2 cellular contexts compared by ENCODE assay signal in the genomic region with DNA sequence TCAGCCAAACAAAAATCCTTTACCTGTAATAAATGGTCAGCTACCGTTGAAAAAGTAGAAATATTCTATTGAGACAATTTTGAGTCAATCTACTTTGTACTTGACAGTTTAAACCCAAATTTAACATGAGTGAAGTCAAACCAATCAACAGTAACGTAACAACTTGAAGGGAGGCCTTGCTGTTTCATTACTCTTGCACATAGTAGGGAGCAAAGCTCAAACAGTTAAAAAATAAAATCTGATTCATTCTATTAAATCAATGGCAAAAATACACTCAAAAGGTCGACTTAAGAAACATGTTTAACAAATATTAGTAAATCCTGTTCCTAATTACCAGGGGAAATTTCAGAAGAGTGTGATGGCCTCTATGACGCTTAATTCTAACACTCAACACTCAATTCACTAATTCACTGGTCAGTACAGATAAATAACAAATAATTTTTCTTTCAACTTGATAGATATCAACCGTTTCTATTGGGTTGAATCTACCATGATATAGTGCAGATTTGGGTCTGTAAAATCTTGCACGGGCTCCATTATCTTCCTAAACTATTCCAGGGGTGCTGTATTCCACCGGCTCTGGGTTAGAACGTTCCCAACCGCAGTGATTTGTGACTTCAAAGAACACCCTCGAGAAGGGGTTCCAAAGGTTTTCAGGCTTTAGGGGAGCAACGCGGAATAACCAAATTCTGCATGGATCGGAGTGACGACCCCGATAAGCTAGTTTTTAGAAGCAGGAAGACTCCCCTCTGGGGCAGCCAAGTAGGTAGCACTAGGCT.
A peak's percentile ranks its signal among the peaks of the same experiment; 100 is the strongest.
TF ChIP-seq lines count a peak whose summit lies in the region.

No MANE protein-coding gene starts in this region.

TF ChIP-seq in HEK293, 187 proteins besides CTCF, POLR2A, EP300 and RAD21 (continued from another document and continues in another):
- TF ChIP-seq, protein P1, sequence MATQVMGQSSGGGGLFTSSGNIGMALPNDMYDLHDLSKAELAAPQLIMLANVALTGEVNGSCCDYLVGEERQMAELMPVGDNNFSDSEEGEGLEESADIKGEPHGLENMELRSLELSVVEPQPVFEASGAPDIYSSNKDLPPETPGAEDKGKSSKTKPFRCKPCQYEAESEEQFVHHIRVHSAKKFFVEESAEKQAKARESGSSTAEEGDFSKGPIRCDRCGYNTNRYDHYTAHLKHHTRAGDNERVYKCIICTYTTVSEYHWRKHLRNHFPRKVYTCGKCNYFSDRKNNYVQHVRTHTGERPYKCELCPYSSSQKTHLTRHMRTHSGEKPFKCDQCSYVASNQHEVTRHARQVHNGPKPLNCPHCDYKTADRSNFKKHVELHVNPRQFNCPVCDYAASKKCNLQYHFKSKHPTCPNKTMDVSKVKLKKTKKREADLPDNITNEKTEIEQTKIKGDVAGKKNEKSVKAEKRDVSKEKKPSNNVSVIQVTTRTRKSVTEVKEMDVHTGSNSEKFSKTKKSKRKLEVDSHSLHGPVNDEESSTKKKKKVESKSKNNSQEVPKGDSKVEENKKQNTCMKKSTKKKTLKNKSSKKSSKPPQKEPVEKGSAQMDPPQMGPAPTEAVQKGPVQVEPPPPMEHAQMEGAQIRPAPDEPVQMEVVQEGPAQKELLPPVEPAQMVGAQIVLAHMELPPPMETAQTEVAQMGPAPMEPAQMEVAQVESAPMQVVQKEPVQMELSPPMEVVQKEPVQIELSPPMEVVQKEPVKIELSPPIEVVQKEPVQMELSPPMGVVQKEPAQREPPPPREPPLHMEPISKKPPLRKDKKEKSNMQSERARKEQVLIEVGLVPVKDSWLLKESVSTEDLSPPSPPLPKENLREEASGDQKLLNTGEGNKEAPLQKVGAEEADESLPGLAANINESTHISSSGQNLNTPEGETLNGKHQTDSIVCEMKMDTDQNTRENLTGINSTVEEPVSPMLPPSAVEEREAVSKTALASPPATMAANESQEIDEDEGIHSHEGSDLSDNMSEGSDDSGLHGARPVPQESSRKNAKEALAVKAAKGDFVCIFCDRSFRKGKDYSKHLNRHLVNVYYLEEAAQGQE (tag by site-specific recombination; IDR thresholded peaks at IDR 0.05), result no peak; the same call in 1 of the 2 replicates
- TF ChIP-seq SP2 (tag by site-specific recombination; IDR thresholded peaks at IDR 0.05), result no peak
- peak; percentile 36; the same call in 1 of the 2 replicates for TF ChIP-seq ZNF561 (tag by site-specific recombination; IDR thresholded peaks at IDR 0.05; ENCODE audit: borderline replicate concordance)
- TF ChIP-seq ZIC2 (tag by site-specific recombination; IDR thresholded peaks at IDR 0.05), result no peak
- TF ChIP-seq ZNF768 (tag by site-specific recombination; IDR thresholded peaks at IDR 0.05), result no peak
- no peak for TF ChIP-seq ZNF571 (tag by site-specific recombination; IDR thresholded peaks at IDR 0.05)
- TF ChIP-seq, protein P2, sequence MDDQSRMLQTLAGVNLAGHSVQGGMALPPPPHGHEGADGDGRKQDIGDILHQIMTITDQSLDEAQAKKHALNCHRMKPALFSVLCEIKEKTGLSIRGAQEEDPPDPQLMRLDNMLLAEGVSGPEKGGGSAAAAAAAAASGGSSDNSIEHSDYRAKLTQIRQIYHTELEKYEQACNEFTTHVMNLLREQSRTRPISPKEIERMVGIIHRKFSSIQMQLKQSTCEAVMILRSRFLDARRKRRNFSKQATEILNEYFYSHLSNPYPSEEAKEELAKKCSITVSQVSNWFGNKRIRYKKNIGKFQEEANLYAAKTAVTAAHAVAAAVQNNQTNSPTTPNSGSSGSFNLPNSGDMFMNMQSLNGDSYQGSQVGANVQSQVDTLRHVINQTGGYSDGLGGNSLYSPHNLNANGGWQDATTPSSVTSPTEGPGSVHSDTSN (CRISPR knock-in tag; IDR thresholded peaks at IDR 0.05), result no peak
- TF ChIP-seq ZNF501 (tag by site-specific recombination; IDR thresholded peaks at IDR 0.05), result 0 out of 2 replicates have a peak, but pooled peaks have one; percentile 55
- TF ChIP-seq ZNF558 (tag by site-specific recombination; IDR thresholded peaks at IDR 0.05), result peak; percentile 26; the same call in 1 of the 2 replicates
- no peak for TF ChIP-seq ZNF416 (tag by site-specific recombination; IDR thresholded peaks at IDR 0.05)
- TF ChIP-seq RBAK (tag by site-specific recombination; IDR thresholded peaks at IDR 0.05), result no peak
- no peak for TF ChIP-seq ZSCAN23 (tag by site-specific recombination; IDR thresholded peaks at IDR 0.05)
- no peak for TF ChIP-seq ZNF426 (tag by site-specific recombination; IDR thresholded peaks at IDR 0.05)
- TF ChIP-seq GLIS2 (tag by site-specific recombination; IDR thresholded peaks at IDR 0.05), result no peak
- TF ChIP-seq, protein P3, sequence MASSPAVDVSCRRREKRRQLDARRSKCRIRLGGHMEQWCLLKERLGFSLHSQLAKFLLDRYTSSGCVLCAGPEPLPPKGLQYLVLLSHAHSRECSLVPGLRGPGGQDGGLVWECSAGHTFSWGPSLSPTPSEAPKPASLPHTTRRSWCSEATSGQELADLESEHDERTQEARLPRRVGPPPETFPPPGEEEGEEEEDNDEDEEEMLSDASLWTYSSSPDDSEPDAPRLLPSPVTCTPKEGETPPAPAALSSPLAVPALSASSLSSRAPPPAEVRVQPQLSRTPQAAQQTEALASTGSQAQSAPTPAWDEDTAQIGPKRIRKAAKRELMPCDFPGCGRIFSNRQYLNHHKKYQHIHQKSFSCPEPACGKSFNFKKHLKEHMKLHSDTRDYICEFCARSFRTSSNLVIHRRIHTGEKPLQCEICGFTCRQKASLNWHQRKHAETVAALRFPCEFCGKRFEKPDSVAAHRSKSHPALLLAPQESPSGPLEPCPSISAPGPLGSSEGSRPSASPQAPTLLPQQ (tag by site-specific recombination; IDR thresholded peaks at IDR 0.05), result no peak
- no peak for TF ChIP-seq SCRT2 (tag by site-specific recombination; IDR thresholded peaks at IDR 0.05)
- TF ChIP-seq, protein P4, sequence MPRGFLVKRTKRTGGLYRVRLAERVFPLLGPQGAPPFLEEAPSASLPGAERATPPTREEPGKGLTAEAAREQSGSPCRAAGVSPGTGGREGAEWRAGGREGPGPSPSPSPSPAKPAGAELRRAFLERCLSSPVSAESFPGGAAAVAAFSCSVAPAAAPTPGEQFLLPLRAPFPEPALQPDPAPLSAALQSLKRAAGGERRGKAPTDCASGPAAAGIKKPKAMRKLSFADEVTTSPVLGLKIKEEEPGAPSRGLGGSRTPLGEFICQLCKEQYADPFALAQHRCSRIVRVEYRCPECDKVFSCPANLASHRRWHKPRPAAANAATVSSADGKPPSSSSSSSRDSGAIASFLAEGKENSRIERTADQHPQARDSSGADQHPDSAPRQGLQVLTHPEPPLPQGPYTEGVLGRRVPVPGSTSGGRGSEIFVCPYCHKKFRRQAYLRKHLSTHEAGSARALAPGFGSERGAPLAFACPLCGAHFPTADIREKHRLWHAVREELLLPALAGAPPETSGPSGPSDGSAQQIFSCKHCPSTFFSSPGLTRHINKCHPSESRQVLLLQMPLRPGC (tag by site-specific recombination; IDR thresholded peaks at IDR 0.05), result no peak
- no peak for TF ChIP-seq ZNF354C (tag by site-specific recombination; IDR thresholded peaks at IDR 0.05; ENCODE audit: borderline replicate concordance, low read depth)
- no peak for TF ChIP-seq ZNF223 (tag by site-specific recombination; IDR thresholded peaks at IDR 0.05)
- TF ChIP-seq ZNF2 (tag by site-specific recombination; IDR thresholded peaks at IDR 0.05), result no peak
- no peak for TF ChIP-seq OVOL3 (tag by site-specific recombination; IDR thresholded peaks at IDR 0.05)
- TF ChIP-seq EGR2 (tag by site-specific recombination; IDR thresholded peaks at IDR 0.05; ENCODE audit: low read depth), result no peak

TF ChIP-seq in WTC11, 78 proteins besides CTCF, POLR2A, EP300 and RAD21 (continued from another document):
- TF ChIP-seq, protein P5, sequence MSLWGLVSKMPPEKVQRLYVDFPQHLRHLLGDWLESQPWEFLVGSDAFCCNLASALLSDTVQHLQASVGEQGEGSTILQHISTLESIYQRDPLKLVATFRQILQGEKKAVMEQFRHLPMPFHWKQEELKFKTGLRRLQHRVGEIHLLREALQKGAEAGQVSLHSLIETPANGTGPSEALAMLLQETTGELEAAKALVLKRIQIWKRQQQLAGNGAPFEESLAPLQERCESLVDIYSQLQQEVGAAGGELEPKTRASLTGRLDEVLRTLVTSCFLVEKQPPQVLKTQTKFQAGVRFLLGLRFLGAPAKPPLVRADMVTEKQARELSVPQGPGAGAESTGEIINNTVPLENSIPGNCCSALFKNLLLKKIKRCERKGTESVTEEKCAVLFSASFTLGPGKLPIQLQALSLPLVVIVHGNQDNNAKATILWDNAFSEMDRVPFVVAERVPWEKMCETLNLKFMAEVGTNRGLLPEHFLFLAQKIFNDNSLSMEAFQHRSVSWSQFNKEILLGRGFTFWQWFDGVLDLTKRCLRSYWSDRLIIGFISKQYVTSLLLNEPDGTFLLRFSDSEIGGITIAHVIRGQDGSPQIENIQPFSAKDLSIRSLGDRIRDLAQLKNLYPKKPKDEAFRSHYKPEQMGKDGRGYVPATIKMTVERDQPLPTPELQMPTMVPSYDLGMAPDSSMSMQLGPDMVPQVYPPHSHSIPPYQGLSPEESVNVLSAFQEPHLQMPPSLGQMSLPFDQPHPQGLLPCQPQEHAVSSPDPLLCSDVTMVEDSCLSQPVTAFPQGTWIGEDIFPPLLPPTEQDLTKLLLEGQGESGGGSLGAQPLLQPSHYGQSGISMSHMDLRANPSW (CRISPR knock-in tag; conservative IDR thresholded peaks at IDR 0.05; ENCODE audit: low read depth), result no peak
- TF ChIP-seq NR1H2 (CRISPR knock-in tag; IDR thresholded peaks at IDR 0.05) (no peak), ATF1 (CRISPR knock-in tag; IDR thresholded peaks at IDR 0.05) (no peak), ZNF671 (CRISPR knock-in tag; IDR thresholded peaks at IDR 0.05) (no peak)
- TF ChIP-seq, protein P6, sequence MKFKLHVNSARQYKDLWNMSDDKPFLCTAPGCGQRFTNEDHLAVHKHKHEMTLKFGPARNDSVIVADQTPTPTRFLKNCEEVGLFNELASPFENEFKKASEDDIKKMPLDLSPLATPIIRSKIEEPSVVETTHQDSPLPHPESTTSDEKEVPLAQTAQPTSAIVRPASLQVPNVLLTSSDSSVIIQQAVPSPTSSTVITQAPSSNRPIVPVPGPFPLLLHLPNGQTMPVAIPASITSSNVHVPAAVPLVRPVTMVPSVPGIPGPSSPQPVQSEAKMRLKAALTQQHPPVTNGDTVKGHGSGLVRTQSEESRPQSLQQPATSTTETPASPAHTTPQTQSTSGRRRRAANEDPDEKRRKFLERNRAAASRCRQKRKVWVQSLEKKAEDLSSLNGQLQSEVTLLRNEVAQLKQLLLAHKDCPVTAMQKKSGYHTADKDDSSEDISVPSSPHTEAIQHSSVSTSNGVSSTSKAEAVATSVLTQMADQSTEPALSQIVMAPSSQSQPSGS (CRISPR knock-in tag; IDR thresholded peaks at IDR 0.05; ENCODE audit: borderline replicate concordance, low read depth), result no peak
